Comparison of ENCODE assay signal across 16 cellular contexts in genomic region chr3:190865828-190866227, GRCh38. TPM values are rescaled to one million over a fixed set of nuclear protein-coding genes. Genes with fewer than 3 reads are reported as not detected.
A peak's percentile ranks its signal among the peaks of the same experiment; 100 is the strongest.
DNase-seq lines count a peak whose midpoint lies in the region; ATAC-seq and TF ChIP-seq lines count a peak whose summit lies in the region.
"Had no signal": no experiment of that assay in that cellular context is flagged by ENCODE, and none has a peak within 500 bp of the region (broad histone marks: within the 10 kb centered on the region; RNA-seq: fewer than 3 reads in every experiment).

No MANE protein-coding gene starts in this region.

- H3K4me3 Mint-ChIP-seq in chondrocyte (ENCODE audit: unreplicated experiment) (no peak overlapping the region), progenitor cell of endocrine pancreas (ENCODE audit: low read depth) (no peak overlapping the region)
- H3K4me3 Mint-ChIP-seq: T-cell had no signal

- H3K27ac Mint-ChIP-seq in chondrocyte (ENCODE audit: unreplicated experiment) (no peak overlapping the region), progenitor cell of endocrine pancreas (no peak overlapping the region)
- H3K27ac Mint-ChIP-seq: T-cell had no signal

- H3K36me3 Mint-ChIP-seq in chondrocyte (ENCODE audit: low read depth): no peaks in the 10 kb centered on the region
- no peaks in the 10 kb centered on the region for H3K36me3 Mint-ChIP-seq in progenitor cell of endocrine pancreas (ENCODE audit: insufficient read depth)
- H3K36me3 Mint-ChIP-seq: T-cell had no signal

- TF ChIP-seq CTCF in chondrocyte (IDR thresholded peaks at IDR 0.05) (peak; percentile 23), progenitor cell of endocrine pancreas (IDR thresholded peaks at IDR 0.05; ENCODE audit: unreplicated experiment) (peak; percentile 37)

- H3K4me1 Mint-ChIP-seq in chondrocyte (ENCODE audit: low read depth) (peaks cover 8% of the 10 kb centered on the region), progenitor cell of endocrine pancreas (ENCODE audit: low read depth) (peaks cover 27% of the 10 kb centered on the region)

- DNase-seq in DMS 273 (lab: John Stamatoyannopoulos, UW; ENCODE audit: unreplicated experiment) (peak; percentile 39), DMS 273 treated with DMSO at 0.1 percent for 48 hours (lab: John Stamatoyannopoulos, UW) (no peak), HuH-7 (ENCODE audit: low spot score) (peak; percentile 36), chondrocyte (ENCODE audit: low spot score) (no peak), progenitor cell of endocrine pancreas (ENCODE audit: low spot score, unreplicated experiment) (no peak), anterior cingulate cortex (lab: John Stamatoyannopoulos, UW) (no peak)
- DNase-seq: activated CD8-positive, alpha-beta memory T cell treated with anti-CD3 and anti-CD28 coated beads, Interleukin-2, amount 50 U/mL, for 4 hours; activated naive CD4-positive, alpha-beta T cell treated with anti-CD3 and anti-CD28 coated beads, Interleukin-2, amount 50 U/mL, for 16 hours; caudate nucleus; glutamatergic neuron; NCI-H2171; T-cell had no signal

- no peak for ATAC-seq in HG03469 (IDR thresholded peaks at IDR 0.05; ENCODE audit: unreplicated experiment)
- no peak for ATAC-seq in HG02610 (IDR thresholded peaks at IDR 0.05; ENCODE audit: unreplicated experiment)
- ATAC-seq: T-cell had no signal

- H3K9me3 Mint-ChIP-seq in chondrocyte (ENCODE audit: low read depth) (no peaks in the 10 kb centered on the region), progenitor cell of endocrine pancreas (ENCODE audit: low read depth) (no peaks in the 10 kb centered on the region)
- H3K9me3 Mint-ChIP-seq: T-cell had no signal

- H3K27me3 Mint-ChIP-seq in chondrocyte (ENCODE audit: low read depth) (peaks cover 31% of the 10 kb centered on the region), progenitor cell of endocrine pancreas (peaks cover 26% of the 10 kb centered on the region)

RNA-seq across cellular contexts. Expression of gene GMNC, which starts 3.3 kb away (rescaled TPM):
- 0.05 to 0.29 TPM in 2 of 3 replicates, not detected in the other for total RNA-seq in chondrocyte
- not detected in 2 replicates for total RNA-seq in progenitor cell of endocrine pancreas
- total RNA-seq: endothelial cell of umbilical vein, subcutaneous adipose tissue, T-cell had no signal

Comparison
In these comparisons a context has a peak if more than half of its experiments do, and no peak if none do; other contexts are left out.
1. DNase-seq: peak in DMS 273 (single experiment) and HuH-7 (single experiment); none in DMS 273 treated with DMSO at 0.1 percent for 48 hours (single experiment), chondrocyte (single experiment), progenitor cell of endocrine pancreas (single experiment) and anterior cingulate cortex (0 of 58).